ENCODE assay signal across 12 cellular contexts in genomic region chr9:127035948-127036347, GRCh38.
DNase-seq lines count a peak whose midpoint lies in the region; ATAC-seq and TF ChIP-seq lines count a peak whose summit lies in the region.
"Had no signal": no experiment of that assay in that cellular context is flagged by ENCODE, and none has a peak within 500 bp of the region (broad histone marks: within the 10 kb centered on the region; RNA-seq: fewer than 3 reads in every experiment).

No MANE protein-coding gene starts in this region.

- H3K9me3 ChIP-seq in heart left ventricle, result no peaks in the 10 kb centered on the region
- no peaks in the 10 kb centered on the region for H3K9me3 ChIP-seq in parathyroid adenoma (ENCODE audit: control insufficient read depth, low read length)

- DNase-seq in caudate nucleus (lab: John Stamatoyannopoulos, UW) (peak in 30 of 61 donors; percentile 20 to 68 (median 38)), heart left ventricle (peak; percentile 60 to 82 (median 70)), ureter (ENCODE audit: low spot score) (peak; percentile 42), activated gamma-delta T cell treated with Interleukin-2 at 50 U/mL for 16 hours (no peak), H7 (no peak)
- no peak for DNase-seq in stimulated activated naive CD8-positive, alpha-beta T cell treated with anti-CD3 and anti-CD28 coated beads, Interleukin-15, amount 100 ng/mL, for 72 hours
- DNase-seq: activated CD4-positive, alpha-beta T cell treated with anti-CD3 and anti-CD28 coated beads, Interleukin-2, amount 50 U/mL, for 1 hour; small intestine; stimulated activated CD8-positive, alpha-beta memory T cell treated with anti-CD3 and anti-CD28 coated beads, Interleukin-4, amount 100 ng/mL, for 48 hours; T-cell had no signal

- no peaks in the 10 kb centered on the region for H3K4me1 Mint-ChIP-seq in stimulated activated naive CD8-positive, alpha-beta T cell treated with anti-CD3 and anti-CD28 coated beads, Interleukin-15, amount 100 ng/mL, for 72 hours
- H3K4me1 Mint-ChIP-seq: activated naive CD4-positive, alpha-beta T cell treated with anti-CD3 and anti-CD28 coated beads, Interleukin-2, amount 50 U/mL, for 24 hours; T-cell had no signal

- WGBS in heart left ventricle, 4 donors, result 48 to 56% (median 49%) methylated on average over 4 of the region's 4 CpGs

- H3K4me3 ChIP-seq in heart left ventricle (no peak overlapping the region), parathyroid adenoma (ENCODE audit: low read depth, low read length) (no peak overlapping the region), H7 (ENCODE audit: insufficient read depth, low read depth, low read length) (no peak overlapping the region)

- no peak overlapping the region for H3K9ac ChIP-seq in parathyroid adenoma

- H3K9me3 Mint-ChIP-seq in stimulated activated naive CD8-positive, alpha-beta T cell treated with anti-CD3 and anti-CD28 coated beads, Interleukin-15, amount 100 ng/mL, for 72 hours, result no peaks in the 10 kb centered on the region
- H3K9me3 Mint-ChIP-seq: activated naive CD4-positive, alpha-beta T cell treated with anti-CD3 and anti-CD28 coated beads, Interleukin-2, amount 50 U/mL, for 24 hours; T-cell had no signal

- H2AFZ ChIP-seq in parathyroid adenoma, result no peak overlapping the region

- H3K27me3 ChIP-seq in heart left ventricle, result no peaks in the 10 kb centered on the region
- H3K27me3 ChIP-seq in parathyroid adenoma (ENCODE audit: control insufficient read depth, insufficient read depth, low read length), result no peaks in the 10 kb centered on the region
- no peaks in the 10 kb centered on the region for H3K27me3 ChIP-seq in H7 (ENCODE audit: control insufficient read depth, insufficient read depth, low read length)

- no peak overlapping the region for H3K4me2 ChIP-seq in parathyroid adenoma (ENCODE audit: low read length)

- no peak for TF ChIP-seq POLR2A in heart left ventricle (IDR thresholded peaks at IDR 0.05)

- no peaks in the 10 kb centered on the region for H3K27me3 Mint-ChIP-seq in stimulated activated naive CD8-positive, alpha-beta T cell treated with anti-CD3 and anti-CD28 coated beads, Interleukin-15, amount 100 ng/mL, for 72 hours
- H3K27me3 Mint-ChIP-seq: activated naive CD4-positive, alpha-beta T cell treated with anti-CD3 and anti-CD28 coated beads, Interleukin-2, amount 50 U/mL, for 24 hours had no signal

- peak overlapping the region; percentile 52 for H3K27ac ChIP-seq in caudate nucleus (ENCODE audit: low read depth, low read length)
- peak overlapping the region in 11 of 12 donors; percentile 37 to 79 (median 58) for H3K27ac ChIP-seq in heart left ventricle
- peak overlapping the region; percentile 38 for H3K27ac ChIP-seq in parathyroid adenoma

- H3K4me1 ChIP-seq in heart left ventricle, result peaks cover 0 to 42% (median 30%) of the 10 kb centered on the region in 12 donors
- H3K4me1 ChIP-seq in parathyroid adenoma, result no peaks in the 10 kb centered on the region

- intact Hi-C loops in heart left ventricle (cut with DNase I), result loop anchor here in 1 of 10 donors (1.0 kb wide), 1 partner anchor 39 kb away; no protein-coding TSS in a partner anchor

- H3K36me3 ChIP-seq in heart left ventricle, result no peaks in the 10 kb centered on the region
- no peaks in the 10 kb centered on the region for H3K36me3 ChIP-seq in parathyroid adenoma (ENCODE audit: control insufficient read depth, insufficient read depth, low read length)
- H3K36me3 ChIP-seq in H7 (replicated peaks; ENCODE audit: control insufficient read depth, insufficient read depth, low read length), result no peaks in the 10 kb centered on the region

- TF ChIP-seq CTCF in heart left ventricle (IDR thresholded peaks at IDR 0.05) (no peak), parathyroid adenoma (IDR thresholded peaks at IDR 0.05) (no peak)

- H3K79me2 ChIP-seq in parathyroid adenoma, result no peaks in the 10 kb centered on the region

- no peak overlapping the region for H3K27ac Mint-ChIP-seq in stimulated activated naive CD8-positive, alpha-beta T cell treated with anti-CD3 and anti-CD28 coated beads, Interleukin-15, amount 100 ng/mL, for 72 hours
- H3K27ac Mint-ChIP-seq: activated naive CD4-positive, alpha-beta T cell treated with anti-CD3 and anti-CD28 coated beads, Interleukin-2, amount 50 U/mL, for 24 hours; T-cell had no signal

- peak in 3 of 4 donors; percentile 80 to 87 (median 81) for ATAC-seq in heart left ventricle
- ATAC-seq in stimulated activated naive CD8-positive, alpha-beta T cell treated with anti-CD3 and anti-CD28 coated beads, Interleukin-15, amount 100 ng/mL, for 72 hours, result no peak
- ATAC-seq: T-cell had no signal

- H3K4me3 Mint-ChIP-seq in stimulated activated naive CD8-positive, alpha-beta T cell treated with anti-CD3 and anti-CD28 coated beads, Interleukin-15, amount 100 ng/mL, for 72 hours, result no peak overlapping the region
- H3K4me3 Mint-ChIP-seq: activated naive CD4-positive, alpha-beta T cell treated with anti-CD3 and anti-CD28 coated beads, Interleukin-2, amount 50 U/mL, for 24 hours; T-cell had no signal

Comparison
In these comparisons a context has a peak if more than half of its experiments do, and no peak if none do; other contexts are left out.
1. DNase-seq: peak in heart left ventricle (5 of 5) and ureter (single experiment); none in activated gamma-delta T cell treated with Interleukin-2 at 50 U/mL for 16 hours (single experiment), H7 (single experiment) and stimulated activated naive CD8-positive, alpha-beta T cell treated with anti-CD3 and anti-CD28 coated beads, Interleukin-15, amount 100 ng/mL, for 72 hours (0 of 2).
2. Peak in every context shown above with its lines, with median percentiles within 50 percentile points of each other: H3K27ac ChIP-seq.